Comparison of ENCODE assay signal across 8 cellular contexts in genomic region chr3:39065197-39065596, GRCh38. TPM values are rescaled to one million over a fixed set of nuclear protein-coding genes. Genes with fewer than 3 reads are reported as not detected.
DNase-seq lines count a peak whose midpoint lies in the region; ATAC-seq, FAIRE-seq and TF ChIP-seq lines count a peak whose summit lies in the region.

No MANE protein-coding gene starts in this region.

- no peaks in the 10 kb centered on the region for H3K9me3 ChIP-seq in small intestine (ENCODE audit: control insufficient read depth, low read depth)

- WGBS in small intestine, 3 donors = 18 to 30% (median 21%) methylated on average over 1 of the region's 1 CpG

- H3K27me3 ChIP-seq in small intestine (ENCODE audit: control insufficient read depth in 2 of 2, insufficient read depth in 2 of 2, low read length in 2 of 2) = no peaks in the 10 kb centered on the region

- no peak overlapping the region for H3K27ac ChIP-seq in small intestine (ENCODE audit: low read depth in 1 of 2, low read length in 1 of 2)

- FAIRE-seq in small intestine (lab: Jason Lieb, UNC) = no peak

- H3K4me3 ChIP-seq in small intestine (ENCODE audit: low read depth in 1 of 2, low read length in 2 of 2) = no peak overlapping the region

- H3K36me3 ChIP-seq in small intestine (ENCODE audit: control insufficient read depth in 2 of 2, insufficient read depth in 2 of 2, low read length in 2 of 2) = peaks cover 4 to 11% of the 10 kb centered on the region in 2 donors

- H3K4me1 ChIP-seq in small intestine (ENCODE audit: control insufficient read depth in 2 of 2, insufficient read depth in 1 of 2, low read depth in 1 of 2, low read length in 1 of 2) = peaks cover 0 to 5% of the 10 kb centered on the region in 2 donors

- peak; percentile 82 for ATAC-seq in GM19455 (IDR thresholded peaks at IDR 0.05; ENCODE audit: unreplicated experiment)
- peak; percentile 94 for ATAC-seq in HG03378 (IDR thresholded peaks at IDR 0.05; ENCODE audit: unreplicated experiment)
- peak; percentile 97 for ATAC-seq in SK-N-SH treated with all-trans-retinoic acid at 6 μM for 48 hours

- DNase-seq in NCI-H2227 (lab: John Stamatoyannopoulos, UW; ENCODE audit: unreplicated experiment) = peak; percentile 11
- DNase-seq in NCI-H2227 treated with DMSO at 0.1 percent for 48 hours (lab: John Stamatoyannopoulos, UW) = no peak
- DNase-seq in fibroblast of gingiva (ENCODE audit: low read depth) = peak; percentile 30
- peak; percentile 30 for DNase-seq in small intestine
- DNase-seq in NK-92 treated with Interleukin-12 subunit alpha and Interleukin-12 subunit beta, amount 100 ng/mL, for 24 hours (lab: John Stamatoyannopoulos, UW) = no peak

TF ChIP-seq in SK-N-SH treated with all-trans-retinoic acid at 6 μM for 48 hours, 23 proteins besides CTCF, POLR2A, EP300 and RAD21:
- TF ChIP-seq PPARA (CRISPR knock-in tag; IDR thresholded peaks at IDR 0.05; ENCODE audit: borderline replicate concordance) = no peak
- TF ChIP-seq GLIS3 (CRISPR knock-in tag; IDR thresholded peaks at IDR 0.05) = no peak
- no peak for TF ChIP-seq ZFP30 (CRISPR knock-in tag; IDR thresholded peaks at IDR 0.05)
- TF ChIP-seq PATZ1 (CRISPR knock-in tag; IDR thresholded peaks at IDR 0.05; ENCODE audit: borderline replicate concordance) = no peak
- no peak for TF ChIP-seq ZNF8 (CRISPR knock-in tag; IDR thresholded peaks at IDR 0.05)
- TF ChIP-seq TCF4 (CRISPR knock-in tag; IDR thresholded peaks at IDR 0.05; ENCODE audit: borderline replicate concordance) = no peak
- TF ChIP-seq RARB (CRISPR knock-in tag; IDR thresholded peaks at IDR 0.05) = no peak
- no peak for TF ChIP-seq ESRRG (CRISPR knock-in tag; IDR thresholded peaks at IDR 0.05)
- TF ChIP-seq, protein P1, sequence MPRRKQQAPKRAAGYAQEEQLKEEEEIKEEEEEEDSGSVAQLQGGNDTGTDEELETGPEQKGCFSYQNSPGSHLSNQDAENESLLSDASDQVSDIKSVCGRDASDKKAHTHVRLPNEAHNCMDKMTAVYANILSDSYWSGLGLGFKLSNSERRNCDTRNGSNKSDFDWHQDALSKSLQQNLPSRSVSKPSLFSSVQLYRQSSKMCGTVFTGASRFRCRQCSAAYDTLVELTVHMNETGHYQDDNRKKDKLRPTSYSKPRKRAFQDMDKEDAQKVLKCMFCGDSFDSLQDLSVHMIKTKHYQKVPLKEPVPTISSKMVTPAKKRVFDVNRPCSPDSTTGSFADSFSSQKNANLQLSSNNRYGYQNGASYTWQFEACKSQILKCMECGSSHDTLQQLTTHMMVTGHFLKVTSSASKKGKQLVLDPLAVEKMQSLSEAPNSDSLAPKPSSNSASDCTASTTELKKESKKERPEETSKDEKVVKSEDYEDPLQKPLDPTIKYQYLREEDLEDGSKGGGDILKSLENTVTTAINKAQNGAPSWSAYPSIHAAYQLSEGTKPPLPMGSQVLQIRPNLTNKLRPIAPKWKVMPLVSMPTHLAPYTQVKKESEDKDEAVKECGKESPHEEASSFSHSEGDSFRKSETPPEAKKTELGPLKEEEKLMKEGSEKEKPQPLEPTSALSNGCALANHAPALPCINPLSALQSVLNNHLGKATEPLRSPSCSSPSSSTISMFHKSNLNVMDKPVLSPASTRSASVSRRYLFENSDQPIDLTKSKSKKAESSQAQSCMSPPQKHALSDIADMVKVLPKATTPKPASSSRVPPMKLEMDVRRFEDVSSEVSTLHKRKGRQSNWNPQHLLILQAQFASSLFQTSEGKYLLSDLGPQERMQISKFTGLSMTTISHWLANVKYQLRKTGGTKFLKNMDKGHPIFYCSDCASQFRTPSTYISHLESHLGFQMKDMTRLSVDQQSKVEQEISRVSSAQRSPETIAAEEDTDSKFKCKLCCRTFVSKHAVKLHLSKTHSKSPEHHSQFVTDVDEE (CRISPR knock-in tag; IDR thresholded peaks at IDR 0.05) = no peak
- TF ChIP-seq POU6F1 (CRISPR knock-in tag; IDR thresholded peaks at IDR 0.05; ENCODE audit: borderline replicate concordance, low read depth) = no peak
- no peak for TF ChIP-seq CSDC2 (CRISPR knock-in tag; IDR thresholded peaks at IDR 0.05)
- TF ChIP-seq, protein P2, sequence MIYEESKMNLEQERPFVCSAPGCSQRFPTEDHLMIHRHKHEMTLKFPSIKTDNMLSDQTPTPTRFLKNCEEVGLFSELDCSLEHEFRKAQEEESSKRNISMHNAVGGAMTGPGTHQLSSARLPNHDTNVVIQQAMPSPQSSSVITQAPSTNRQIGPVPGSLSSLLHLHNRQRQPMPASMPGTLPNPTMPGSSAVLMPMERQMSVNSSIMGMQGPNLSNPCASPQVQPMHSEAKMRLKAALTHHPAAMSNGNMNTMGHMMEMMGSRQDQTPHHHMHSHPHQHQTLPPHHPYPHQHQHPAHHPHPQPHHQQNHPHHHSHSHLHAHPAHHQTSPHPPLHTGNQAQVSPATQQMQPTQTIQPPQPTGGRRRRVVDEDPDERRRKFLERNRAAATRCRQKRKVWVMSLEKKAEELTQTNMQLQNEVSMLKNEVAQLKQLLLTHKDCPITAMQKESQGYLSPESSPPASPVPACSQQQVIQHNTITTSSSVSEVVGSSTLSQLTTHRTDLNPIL (CRISPR knock-in tag; IDR thresholded peaks at IDR 0.05; ENCODE audit: low read depth) = no peak
- no peak for TF ChIP-seq ISL1 (CRISPR knock-in tag; IDR thresholded peaks at IDR 0.05)
- TF ChIP-seq CSRNP3 (CRISPR knock-in tag; IDR thresholded peaks at IDR 0.05) = no peak
- TF ChIP-seq TOX (CRISPR knock-in tag; IDR thresholded peaks at IDR 0.05; ENCODE audit: borderline replicate concordance) = no peak
- no peak for TF ChIP-seq SNAI2 (CRISPR knock-in tag; IDR thresholded peaks at IDR 0.05)
- no peak for TF ChIP-seq ZFP3 (CRISPR knock-in tag; IDR thresholded peaks at IDR 0.05)
- TF ChIP-seq ZC3H10 (CRISPR knock-in tag; IDR thresholded peaks at IDR 0.05) = no peak
- no peak for TF ChIP-seq ZNF565 (CRISPR knock-in tag; conservative IDR thresholded peaks at IDR 0.05; ENCODE audit: low read depth)
TF ChIP-seq in SK-N-SH treated with all-trans-retinoic acid at 6 μM for 48 hours: peak in this region for 0.

RNA-seq across cellular contexts. Expression of gene WDR48, which starts 13.4 kb away (rescaled TPM):
- 10 to 100 TPM; 15.7 to 21.7 (median 15.9) TPM for polyA plus RNA-seq in small intestine

RNA-seq across cellular contexts. Expression of gene SCN11A, which starts 13.5 kb away (rescaled TPM):
- polyA plus RNA-seq in small intestine = 1 to 10 TPM in 1 of 3 donors, not detected in 2; 3.9 TPM

RNA-seq across cellular contexts. Expression of gene GORASP1, which starts 42.2 kb away (rescaled TPM):
- polyA plus RNA-seq in small intestine = 10 to 100 TPM; 30.5 to 49.0 (median 35.9) TPM

RNA-seq across cellular contexts. Expression of gene TTC21A, which starts 42.3 kb away (rescaled TPM):
- polyA plus RNA-seq in small intestine = 10 to 100 TPM in 2 of 3 donors, 1 to 10 TPM in 1; 1.7 to 12.7 (median 10.5) TPM

Comparison
In these comparisons a context has a peak if more than half of its experiments do, and no peak if none do; other contexts are left out.
1. DNase-seq: peak in NCI-H2227 (single experiment), fibroblast of gingiva (single experiment) and small intestine (single experiment); none in NCI-H2227 treated with DMSO at 0.1 percent for 48 hours (single experiment) and NK-92 treated with Interleukin-12 subunit alpha and Interleukin-12 subunit beta, amount 100 ng/mL, for 24 hours (single experiment).
2. Peak in every context shown above with its lines, with median percentiles within 50 percentile points of each other: ATAC-seq.